24 cellular contexts compared by ENCODE assay signal in genomic region chr16:64317601-64318000, GRCh38.
"Had no signal": no experiment of that assay in that cellular context is flagged by ENCODE, and none has a peak within 500 bp of the region (broad histone marks: within the 10 kb centered on the region; RNA-seq: fewer than 3 reads in every experiment).

No MANE protein-coding gene starts in this region.

- H3K4me1 ChIP-seq: left lung, lower lobe of right lung, pancreas, prostate gland, spleen, tibial nerve, uterus had no signal

- ATAC-seq: left colon; left lung; lower lobe of right lung; naive thymus-derived CD8-positive, alpha-beta T cell; pancreas; right cardiac atrium; sciatic nerve; stimulated activated effector memory CD8-positive, alpha-beta T cell treated with anti-CD3 and anti-CD28 coated beads, Interleukin-12 subunit alpha, Interleukin-12 subunit beta, amount 100 ng/mL, for 72 hours had no signal

- FAIRE-seq: islet of Langerhans, pancreas had no signal

- H3K27me3 ChIP-seq: left lung, pancreas, spleen, tibial nerve, uterus had no signal

- H3K36me3 ChIP-seq: left lung, lower lobe of right lung, pancreas, prostate gland, spleen, tibial nerve, uterus had no signal

- H3K27ac ChIP-seq: left lung, lower lobe of right lung, pancreas, prostate gland, skin epidermis, spleen, tibial nerve, uterus had no signal

- H3K9me3 ChIP-seq: left lung, lower lobe of right lung, pancreas, prostate gland, tibial nerve, uterus had no signal

- H3K4me3 ChIP-seq: left lung, lower lobe of right lung, pancreas, prostate gland, skin epidermis, spleen, tibial nerve, uterus had no signal

- DNase-seq: hypothalamus; immature natural killer cell; kidney; left colon; left lung; lower lobe of right lung; mammary epithelial cell; mesenchymal stem cell; naive thymus-derived CD8-positive, alpha-beta T cell; nucleus accumbens; pancreas; posterior cingulate gyrus; retina; right cardiac atrium; spleen; stimulated activated CD4-positive, alpha-beta T cell treated with anti-CD3 and anti-CD28 coated beads, Interleukin-4, amount 100 ng/mL, for 24 hours; stimulated activated naive CD4-positive, alpha-beta T cell; uterus had no signal
